8 cellular contexts compared by ENCODE assay signal in the genomic region with DNA sequence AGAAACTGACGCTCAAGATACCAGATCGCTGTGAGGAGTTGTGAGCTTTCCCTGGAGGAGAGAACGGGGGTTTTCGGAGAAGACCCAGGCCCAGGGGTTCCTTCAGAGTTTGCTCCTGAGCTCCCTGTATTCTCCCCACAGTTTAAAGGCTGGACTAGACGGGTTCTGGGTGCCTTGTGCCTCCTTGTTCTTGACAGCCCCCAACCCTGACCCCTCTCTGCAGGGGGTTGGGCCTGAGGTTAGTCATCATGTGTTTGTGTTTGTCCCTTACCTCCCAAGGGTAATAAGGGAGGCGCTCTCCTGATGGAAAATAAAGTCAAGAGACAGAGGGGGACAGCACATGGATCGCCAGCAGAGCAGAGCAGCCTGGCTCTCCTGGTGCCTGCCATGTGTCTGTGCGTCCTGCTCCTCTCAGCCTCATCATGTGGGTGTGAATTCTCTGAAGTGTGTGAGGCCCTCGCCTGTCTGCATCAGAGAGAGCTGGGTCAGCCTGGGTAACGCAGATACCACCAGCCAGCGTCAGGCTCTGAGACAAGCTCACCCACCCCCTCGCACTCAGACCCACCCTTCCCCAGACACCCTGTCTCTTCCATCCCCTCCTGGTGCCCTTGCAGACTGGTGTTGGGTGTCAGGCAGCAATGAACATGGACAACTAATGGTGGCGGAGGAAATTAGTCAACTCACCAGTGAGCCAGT. TPM values are rescaled to one million over a fixed set of nuclear protein-coding genes. Genes with fewer than 3 reads are reported as not detected.
DNase-seq lines count a peak whose midpoint lies in the region; ATAC-seq and TF ChIP-seq lines count a peak whose summit lies in the region.

No MANE protein-coding gene starts in this region.

- H3K9me3 ChIP-seq in AG04450 (ENCODE audit: control insufficient read depth, insufficient read depth, low read length) (no peaks in the 10 kb centered on the region; the same call in 1 of the 2 replicates), RWPE2 (ENCODE audit: severe bottlenecking) (no peaks in the 10 kb centered on the region), fibroblast of lung (ENCODE audit: control insufficient read depth, insufficient read depth, low read depth, low read length) (no peaks in the 10 kb centered on the region), parathyroid adenoma (ENCODE audit: control insufficient read depth, low read length) (no peaks in the 10 kb centered on the region), T-helper 17 cell (ENCODE audit: control insufficient read depth, low read length, poor library complexity, severe bottlenecking) (no peaks in the 10 kb centered on the region)

- H3K9ac ChIP-seq in fibroblast of lung (ENCODE audit: insufficient read depth, low read length) (peak overlapping the region; percentile 1), parathyroid adenoma (no peak overlapping the region)

- H3K4me1 Mint-ChIP-seq in T-helper 17 cell, result peaks cover 9% of the 10 kb centered on the region

- H3K36me3 ChIP-seq in RWPE2 (ENCODE audit: low read depth), result no peaks in the 10 kb centered on the region
- H3K36me3 ChIP-seq in fibroblast of lung (ENCODE audit: control insufficient read depth, insufficient read depth, low read length), result peaks cover 2% of the 10 kb centered on the region
- no peaks in the 10 kb centered on the region for H3K36me3 ChIP-seq in parathyroid adenoma (ENCODE audit: control insufficient read depth, insufficient read depth, low read length)

- H3K4me3 Mint-ChIP-seq in T-helper 17 cell, result no peak overlapping the region

- POLR2A ChIA-PET in AG04450 (lab: Yijun Ruan, JAX) (interaction anchor here (0.6 to 5.4 kb wide), 4 partner anchors 9 to 35 kb away, joined by 3 to 73 read pairs (median 19); a partner anchor contains a TSS), GM10248 (lab: Yijun Ruan, JAX) (interaction anchor here (1.0 to 2.9 kb wide), 3 partner anchors 12 to 22 kb away, joined by 3 to 23 read pairs (median 13); a partner anchor contains a TSS)

- no peaks in the 10 kb centered on the region for H4K20me1 ChIP-seq in fibroblast of lung (ENCODE audit: control insufficient read depth, extremely low read depth, insufficient read depth, low read length)

- H3K4me1 ChIP-seq in RWPE2 (ENCODE audit: insufficient read depth, poor library complexity, severe bottlenecking) (peaks cover 15% of the 10 kb centered on the region), fibroblast of lung (ENCODE audit: control insufficient read depth, extremely low read depth, insufficient read depth, low read length) (peaks cover 22% of the 10 kb centered on the region), parathyroid adenoma (peaks cover 24% of the 10 kb centered on the region)

- H3K4me2 ChIP-seq in fibroblast of lung (ENCODE audit: extremely low read depth, insufficient read depth, low read length) (no peak overlapping the region), parathyroid adenoma (ENCODE audit: low read length) (no peak overlapping the region)

- peak overlapping the region; percentile 75 for H3K27ac ChIP-seq in AG04450 (ENCODE audit: low read depth, low read length)
- H3K27ac ChIP-seq in RWPE2 (ENCODE audit: poor library complexity, severe bottlenecking), result peak overlapping the region; percentile 98
- peak overlapping the region; percentile 87 for H3K27ac ChIP-seq in fibroblast of lung (ENCODE audit: insufficient read depth, low read length)
- H3K27ac ChIP-seq in parathyroid adenoma, result peak overlapping the region; percentile 92

- CTCF ChIA-PET in AG04450 (lab: Charles Lee), result interaction anchor here (1.9 to 4.8 kb wide), 2 partner anchors 27 to 35 kb away, joined by 9 to 42 read pairs; a partner anchor contains a TSS
- CTCF ChIA-PET in GM10248 (lab: Yijun Ruan, JAX), result interaction anchor here (0.7 to 5.8 kb wide), 5 partner anchors 8 to 49 kb away, joined by 3 to 41 read pairs (median 3); a partner anchor contains a TSS

- no peaks in the 10 kb centered on the region for H3K36me3 Mint-ChIP-seq in T-helper 17 cell (ENCODE audit: low read depth)

- H3K27me3 ChIP-seq in AG04450 (ENCODE audit: control insufficient read depth, insufficient read depth, low read length) (no peaks in the 10 kb centered on the region), RWPE2 (ENCODE audit: insufficient read depth, poor library complexity, severe bottlenecking) (no peaks in the 10 kb centered on the region), fibroblast of lung (ENCODE audit: control insufficient read depth, insufficient read depth, low read length) (no peaks in the 10 kb centered on the region), parathyroid adenoma (ENCODE audit: control insufficient read depth, insufficient read depth, low read length) (no peaks in the 10 kb centered on the region)

- DNase-seq in AG04450 (ENCODE audit: low read depth, low spot score) (no peak), RWPE2 (ENCODE audit: low spot score) (no peak), fibroblast of lung (ENCODE audit: low read depth in 2 of 2) (no peak), T-helper 17 cell (no peak), NCI-H2107 treated with DMSO at 0.1 percent for 48 hours (lab: John Stamatoyannopoulos, UW; ENCODE audit: unreplicated experiment) (no peak), GM10248 (ENCODE audit: extremely low spot score) (no peak)

- no peak overlapping the region for H3K27ac Mint-ChIP-seq in T-helper 17 cell

- TF ChIP-seq CTCF in AG04450 (IDR thresholded peaks at IDR 0.05; ENCODE audit: low read depth, low read length) (no peak), RWPE2 (IDR thresholded peaks at IDR 0.05; ENCODE audit: poor library complexity, severe bottlenecking) (no peak), fibroblast of lung (conservative IDR thresholded peaks at IDR 0.05 in 1 of 2, IDR thresholded peaks at IDR 0.05 in 1 of 2; ENCODE audit: low read depth in 1 of 2, low read length in 2 of 2) (no peak), parathyroid adenoma (IDR thresholded peaks at IDR 0.05) (no peak), GM10248 (IDR thresholded peaks at IDR 0.05; ENCODE audit: control extremely low read depth, extremely low read depth, low read depth, missing control alignments) (no peak)

- H3K4me3 ChIP-seq in AG04450 (ENCODE audit: low read depth, low read length), result no peak overlapping the region
- H3K4me3 ChIP-seq in RWPE2 (ENCODE audit: severe bottlenecking), result peak overlapping the region; percentile 37
- no peak overlapping the region for H3K4me3 ChIP-seq in fibroblast of lung (replicated peaks in 1 of 4; ENCODE audit: control extremely low read depth in 1 of 4, insufficient read depth in 1 of 4, low read depth in 3 of 4, low read length in 4 of 4)
- H3K4me3 ChIP-seq in parathyroid adenoma (ENCODE audit: low read depth, low read length), result no peak overlapping the region

- no peaks in the 10 kb centered on the region for H3K79me2 ChIP-seq in fibroblast of lung (ENCODE audit: control insufficient read depth, insufficient read depth, low read length)
- peaks cover 2% of the 10 kb centered on the region for H3K79me2 ChIP-seq in parathyroid adenoma

- no peaks in the 10 kb centered on the region for H3K27me3 Mint-ChIP-seq in T-helper 17 cell

- ATAC-seq in RWPE2 (ENCODE audit: low read depth), result no peak
- ATAC-seq in T-helper 17 cell, result no peak
- no peak for ATAC-seq in HG02678 (IDR thresholded peaks at IDR 0.05; ENCODE audit: unreplicated experiment)

- peak overlapping the region; percentile 62 for H2AFZ ChIP-seq in fibroblast of lung (ENCODE audit: low read length)
- H2AFZ ChIP-seq in parathyroid adenoma, result peak overlapping the region; percentile 71

RNA-seq across cellular contexts. Expression of a gene that starts 8.8 kb away (rescaled TPM):
- polyA plus RNA-seq in AG04450 (2011; rRNA removed) (4.2 and 4.5 TPM in 2 replicates), fibroblast of lung (1.9 and 2.7 TPM in 2 replicates)
- 3.2 and 5.0 TPM in 2 replicates for polyA minus RNA-seq in AG04450 (2011; rRNA and poly(A)+ RNA removed)
- total RNA-seq in fibroblast of lung (12.8 and 18.7 TPM in 2 replicates), T-helper 17 cell (10 to 100 TPM in 1 of 2 donors, 1 to 10 TPM in 1; 1.5 to 12.3 TPM)
- polyA plus RNA-seq in fibroblast of lung (2012), result 4.3 and 6.4 TPM in 2 replicates
- 2.0 and 7.2 TPM in 2 replicates for polyA minus RNA-seq in fibroblast of lung (ENCODE audit: low replicate concordance)

RNA-seq across cellular contexts. Expression of a gene that starts 22.2 kb away (rescaled TPM):
- polyA plus RNA-seq in AG04450 (2011; rRNA removed), result 12.4 and 13.2 TPM in 2 replicates
- polyA minus RNA-seq in AG04450 (2011; rRNA and poly(A)+ RNA removed), result 10.0 and 11.4 TPM in 2 replicates
- 9.9 and 10.3 TPM in 2 replicates for total RNA-seq in fibroblast of lung
- 11.7 and 12.4 TPM in 2 replicates for polyA plus RNA-seq in fibroblast of lung
- polyA plus RNA-seq in fibroblast of lung (2012), result 20.2 and 20.3 TPM in 2 replicates
- 4.3 and 6.1 TPM in 2 replicates for polyA minus RNA-seq in fibroblast of lung (ENCODE audit: low replicate concordance)
- total RNA-seq in T-helper 17 cell, result 10 to 100 TPM; 52.4 to 71.8 TPM

RNA-seq across cellular contexts. Expression of a gene that starts 34.9 kb away (rescaled TPM):
- polyA plus RNA-seq in AG04450 (2011; rRNA removed), result 4.0 and 4.7 TPM in 2 replicates
- 2.6 TPM in 2 replicates for polyA minus RNA-seq in AG04450 (2011; rRNA and poly(A)+ RNA removed)
- 7.7 and 18.0 TPM in 2 replicates for total RNA-seq in fibroblast of lung
- polyA plus RNA-seq in fibroblast of lung, result 3.0 and 3.4 TPM in 2 replicates
- polyA plus RNA-seq in fibroblast of lung (2012), result 5.8 and 6.3 TPM in 2 replicates
- 4.9 and 8.4 TPM in 2 replicates for polyA minus RNA-seq in fibroblast of lung (ENCODE audit: low replicate concordance)
- total RNA-seq in T-helper 17 cell, result 10 to 100 TPM; 13.6 to 18.9 TPM

RNA-seq across cellular contexts. Expression of a gene that starts 38.1 kb away (rescaled TPM):
- 28.2 and 42.3 TPM in 2 replicates for polyA plus RNA-seq in AG04450 (2011; rRNA removed)
- 64.1 and 86.5 TPM in 2 replicates for polyA minus RNA-seq in AG04450 (2011; rRNA and poly(A)+ RNA removed)
- 39.3 and 59.8 TPM in 2 replicates for total RNA-seq in fibroblast of lung
- 32.8 and 52.1 TPM in 2 replicates for polyA plus RNA-seq in fibroblast of lung
- 39.6 and 76.5 TPM in 2 replicates for polyA plus RNA-seq in fibroblast of lung (2012)
- 151 and 159 TPM in 2 replicates for polyA minus RNA-seq in fibroblast of lung (ENCODE audit: low replicate concordance)
- 1 to 10 TPM; 3.7 to 5.0 TPM for total RNA-seq in T-helper 17 cell

RNA-seq across cellular contexts. Expression of a gene that starts 51.3 kb away (rescaled TPM):
- polyA plus RNA-seq in AG04450 (2011; rRNA removed) (1.1 and 1.8 TPM in 2 replicates), fibroblast of lung (1.1 and 1.9 TPM in 2 replicates)
- 2.6 and 3.2 TPM in 2 replicates for polyA minus RNA-seq in AG04450 (2011; rRNA and poly(A)+ RNA removed)
- total RNA-seq in fibroblast of lung (2.8 and 3.1 TPM in 2 replicates), T-helper 17 cell (100 to 1,000 TPM; 509 to 550 TPM)
- polyA plus RNA-seq in fibroblast of lung (2012), result 2.6 and 6.2 TPM in 2 replicates
- 11.4 and 13.4 TPM in 2 replicates for polyA minus RNA-seq in fibroblast of lung (ENCODE audit: low replicate concordance)
